In genomic region chr5:127313847-127314473, GRCh38 we compare ENCODE assay signal across 8 cellular contexts. TPM values are rescaled to one million over a fixed set of nuclear protein-coding genes. Genes with fewer than 3 reads are reported as not detected.
DNase-seq lines count a peak whose midpoint lies in the region; ATAC-seq and TF ChIP-seq lines count a peak whose summit lies in the region.

No MANE protein-coding gene starts in this region.

- no peaks in the 10 kb centered on the region for H3K36me3 Mint-ChIP-seq in activated naive CD4-positive, alpha-beta T cell treated with anti-CD3 and anti-CD28 coated beads, Interleukin-2, amount 10 ng/mL, durations not matched to agents 7 days and 5 days

- no peaks in the 10 kb centered on the region for H4K20me1 ChIP-seq in hepatocyte (ENCODE audit: insufficient read depth, poor library complexity, severe bottlenecking)

- H3K9me3 Mint-ChIP-seq in activated naive CD4-positive, alpha-beta T cell treated with anti-CD3 and anti-CD28 coated beads, Interleukin-2, amount 10 ng/mL, durations not matched to agents 7 days and 5 days, result no peaks in the 10 kb centered on the region

- no peak overlapping the region for H3K27ac Mint-ChIP-seq in activated naive CD4-positive, alpha-beta T cell treated with anti-CD3 and anti-CD28 coated beads, Interleukin-2, amount 10 ng/mL, durations not matched to agents 7 days and 5 days

- no peaks in the 10 kb centered on the region for H3K79me2 ChIP-seq in hepatocyte

- H3K27me3 Mint-ChIP-seq in activated naive CD4-positive, alpha-beta T cell treated with anti-CD3 and anti-CD28 coated beads, Interleukin-2, amount 10 ng/mL, durations not matched to agents 7 days and 5 days, result peaks cover 4% of the 10 kb centered on the region

- H3K9me2 ChIP-seq in hepatocyte (replicated peaks; ENCODE audit: insufficient read depth), result no peaks in the 10 kb centered on the region

- H3K4me2 ChIP-seq in hepatocyte, result no peak overlapping the region

- H3K27me3 ChIP-seq in hepatocyte, result peaks cover 6% of the 10 kb centered on the region

- H3K4me3 Mint-ChIP-seq in activated naive CD4-positive, alpha-beta T cell treated with anti-CD3 and anti-CD28 coated beads, Interleukin-2, amount 10 ng/mL, durations not matched to agents 7 days and 5 days, result no peak overlapping the region

- 51% methylated on average over 7 of the region's 7 CpGs for WGBS in hepatocyte (ENCODE audit: low lambda C conversion rate, missing lambda C conversion rate)

- CTCF ChIA-PET in activated naive CD4-positive, alpha-beta T cell treated with anti-CD3 and anti-CD28 coated beads, Interleukin-2, amount 10 ng/mL, durations not matched to agents 7 days and 5 days (lab: Charles Lee), result interaction anchor here (0.7 to 2.1 kb wide), 7 partner anchors 10 to 655 kb away, joined by 3 to 7 read pairs (median 4); no protein-coding TSS in a partner anchor

- no peaks in the 10 kb centered on the region for H3K4me1 ChIP-seq in hepatocyte (ENCODE audit: insufficient read depth)

- no peaks in the 10 kb centered on the region for H3K4me1 Mint-ChIP-seq in activated naive CD4-positive, alpha-beta T cell treated with anti-CD3 and anti-CD28 coated beads, Interleukin-2, amount 10 ng/mL, durations not matched to agents 7 days and 5 days

- ATAC-seq in GM19467 (IDR thresholded peaks at IDR 0.05; ENCODE audit: unreplicated experiment) (peak; percentile 96), HG03520 (IDR thresholded peaks at IDR 0.05; ENCODE audit: unreplicated experiment) (peak; percentile 91)

- H3K36me3 ChIP-seq in hepatocyte (replicated peaks; ENCODE audit: insufficient read depth, low read depth), result no peaks in the 10 kb centered on the region

- no peak overlapping the region for H2AFZ ChIP-seq in hepatocyte

- H3K9me3 ChIP-seq in hepatocyte (ENCODE audit: low read depth), result no peaks in the 10 kb centered on the region

- DNase-seq in Daoy (ENCODE audit: low read depth), result peak; percentile 75
- peak; percentile 41 for DNase-seq in SKM-1 (lab: John Stamatoyannopoulos, UW; ENCODE audit: unreplicated experiment)
- DNase-seq in activated naive CD4-positive, alpha-beta T cell treated with anti-CD3 and anti-CD28 coated beads, Interleukin-2, amount 10 ng/mL, durations not matched to agents 7 days and 5 days, result peak; percentile 75
- peak; percentile 61 for DNase-seq in hepatocyte (ENCODE audit: low spot score)
- peak; percentile 19 to 63 for DNase-seq in stimulated activated CD4-positive, alpha-beta T cell treated with anti-CD3 and anti-CD28 coated beads, Interleukin-1b, Interleukin-23, amount 100 ng/mL, for 1 hour (ENCODE audit: low read depth in 2 of 2)
- no peak for DNase-seq in middle frontal gyrus (ENCODE audit: extremely low spot score, low spot score)

- peak; percentile 60 for TF ChIP-seq CTCF in hepatocyte (IDR thresholded peaks at IDR 0.05; ENCODE audit: poor library complexity)

- H3K27ac ChIP-seq in hepatocyte, result no peak overlapping the region

- no peak overlapping the region for H3K4me3 ChIP-seq in hepatocyte

RNA-seq across cellular contexts. Expression of gene MEGF10, which starts 23.4 kb away (rescaled TPM):
- 0.03 and 0.80 TPM in 2 replicates for total RNA-seq in Daoy (2014; rRNA removed; shearing (Covaris generic))
- 3.3 and 6.7 TPM in 2 replicates for total RNA-seq in hepatocyte
- 1.1 and 1.7 TPM in 2 replicates for polyA plus RNA-seq in hepatocyte
